ENCODE assay signal across 11 cellular contexts in genomic region chr11:84660257-84660656, GRCh38.
"Had no signal": no experiment of that assay in that cellular context is flagged by ENCODE, and none has a peak within 500 bp of the region (broad histone marks: within the 10 kb centered on the region; RNA-seq: fewer than 3 reads in every experiment).

No MANE protein-coding gene starts in this region.

- ATAC-seq: GM23338, HCT116 had no signal

- DNase-seq: GM23248, GOT3, H7, H9, HCEC 1CT, HFFc6 had no signal

- FAIRE-seq: H1, H54 had no signal

- H3K9ac ChIP-seq: GM23248 had no signal

- H3K27ac ChIP-seq: GM23248 had no signal

- H3K36me3 ChIP-seq: HAP-1 had no signal

- H3K4me3 ChIP-seq: GM23248, GM23338, HAP-1 had no signal

- H3K4me1 ChIP-seq: HAP-1 had no signal

- H3K9me3 ChIP-seq: HAP-1 had no signal
